17 cellular contexts compared by ENCODE assay signal in genomic region chr6:120903836-120904235, GRCh38.
"Had no signal": no experiment of that assay in that cellular context is flagged by ENCODE, and none has a peak within 500 bp of the region (broad histone marks: within the 10 kb centered on the region; RNA-seq: fewer than 3 reads in every experiment).

No MANE protein-coding gene starts in this region.

- H3K4me1 ChIP-seq: lower lobe of right lung, tibial nerve, vagina had no signal

- ATAC-seq: activated CD8-positive, alpha-beta memory T cell treated with anti-CD3 and anti-CD28 coated beads, Interleukin-2, amount 10 ng/mL, durations not matched to agents 7 days and 5 days; lower lobe of right lung; stimulated activated naive CD8-positive, alpha-beta T cell treated with anti-CD3 and anti-CD28 coated beads, Interleukin-15, Interleukin-2, amounts not matched to agents 100 U/mL and 50 U/mL, for 24 hours had no signal

- H3K4me3 ChIP-seq: coronary artery, hepatocyte, lower lobe of right lung, tibial nerve, vagina had no signal

- H3K27ac ChIP-seq: coronary artery, hepatocyte, lower lobe of right lung, tibial nerve, vagina had no signal

- H3K79me2 ChIP-seq: hepatocyte had no signal

- H3K9me3 ChIP-seq: lower lobe of right lung, tibial nerve, vagina had no signal

- H3K36me3 Mint-ChIP-seq: activated CD8-positive, alpha-beta memory T cell treated with anti-CD3 and anti-CD28 coated beads, Interleukin-2, amount 10 ng/mL, durations not matched to agents 7 days and 5 days; activated naive CD8-positive, alpha-beta T cell treated with anti-CD3 and anti-CD28 coated beads for 36 hours; brain had no signal

- DNase-seq: activated B cell treated with CpG ODN at 0.5 μM for 24 hours; activated CD4-positive, alpha-beta memory T cell treated with anti-CD3 and anti-CD28 coated beads, Interleukin-2, amount 10 ng/mL, durations not matched to agents 7 days and 5 days; activated CD4-positive, alpha-beta T cell treated with anti-CD3 and anti-CD28 coated beads for 48 hours; activated CD8-positive, alpha-beta memory T cell treated with anti-CD3 and anti-CD28 coated beads, Interleukin-2, amount 10 ng/mL, durations not matched to agents 7 days and 5 days; activated naive CD8-positive, alpha-beta T cell treated with anti-CD3 and anti-CD28 coated beads for 36 hours; lower lobe of right lung; midbrain; nucleus accumbens; retina; stimulated activated naive CD8-positive, alpha-beta T cell treated with anti-CD3 and anti-CD28 coated beads, Interleukin-15, Interleukin-2, amounts not matched to agents 100 U/mL and 50 U/mL, for 24 hours; substantia nigra had no signal

- H3K27ac Mint-ChIP-seq: activated B cell treated with CpG ODN at 0.5 μM for 24 hours; activated CD4-positive, alpha-beta memory T cell treated with anti-CD3 and anti-CD28 coated beads, Interleukin-2, amount 10 ng/mL, durations not matched to agents 7 days and 5 days; activated CD8-positive, alpha-beta memory T cell treated with anti-CD3 and anti-CD28 coated beads, Interleukin-2, amount 10 ng/mL, durations not matched to agents 7 days and 5 days; activated naive CD8-positive, alpha-beta T cell treated with anti-CD3 and anti-CD28 coated beads for 36 hours; brain; nephron had no signal

- H3K27me3 Mint-ChIP-seq: activated CD4-positive, alpha-beta memory T cell treated with anti-CD3 and anti-CD28 coated beads, Interleukin-2, amount 10 ng/mL, durations not matched to agents 7 days and 5 days; activated CD8-positive, alpha-beta memory T cell treated with anti-CD3 and anti-CD28 coated beads, Interleukin-2, amount 10 ng/mL, durations not matched to agents 7 days and 5 days; activated naive CD8-positive, alpha-beta T cell treated with anti-CD3 and anti-CD28 coated beads for 36 hours; brain had no signal

- H3K4me1 Mint-ChIP-seq: activated CD4-positive, alpha-beta memory T cell treated with anti-CD3 and anti-CD28 coated beads, Interleukin-2, amount 10 ng/mL, durations not matched to agents 7 days and 5 days; activated CD8-positive, alpha-beta memory T cell treated with anti-CD3 and anti-CD28 coated beads, Interleukin-2, amount 10 ng/mL, durations not matched to agents 7 days and 5 days; activated naive CD8-positive, alpha-beta T cell treated with anti-CD3 and anti-CD28 coated beads for 36 hours; nephron had no signal

- H2AFZ ChIP-seq: hepatocyte had no signal

- H3K27me3 ChIP-seq: hepatocyte, tibial nerve, vagina had no signal

- H3K9me3 Mint-ChIP-seq: activated B cell treated with CpG ODN at 0.5 μM for 24 hours; activated CD4-positive, alpha-beta memory T cell treated with anti-CD3 and anti-CD28 coated beads, Interleukin-2, amount 10 ng/mL, durations not matched to agents 7 days and 5 days; activated naive CD8-positive, alpha-beta T cell treated with anti-CD3 and anti-CD28 coated beads for 36 hours; brain; nephron had no signal

- H3K4me3 Mint-ChIP-seq: activated B cell treated with CpG ODN at 0.5 μM for 24 hours; activated CD4-positive, alpha-beta memory T cell treated with anti-CD3 and anti-CD28 coated beads, Interleukin-2, amount 10 ng/mL, durations not matched to agents 7 days and 5 days; activated CD8-positive, alpha-beta memory T cell treated with anti-CD3 and anti-CD28 coated beads, Interleukin-2, amount 10 ng/mL, durations not matched to agents 7 days and 5 days; activated naive CD8-positive, alpha-beta T cell treated with anti-CD3 and anti-CD28 coated beads for 36 hours; brain; nephron had no signal

- H3K4me2 ChIP-seq: hepatocyte had no signal

- H3K36me3 ChIP-seq: lower lobe of right lung, tibial nerve, vagina had no signal
